Comparison of ENCODE assay signal across 9 cellular contexts in the genomic region with DNA sequence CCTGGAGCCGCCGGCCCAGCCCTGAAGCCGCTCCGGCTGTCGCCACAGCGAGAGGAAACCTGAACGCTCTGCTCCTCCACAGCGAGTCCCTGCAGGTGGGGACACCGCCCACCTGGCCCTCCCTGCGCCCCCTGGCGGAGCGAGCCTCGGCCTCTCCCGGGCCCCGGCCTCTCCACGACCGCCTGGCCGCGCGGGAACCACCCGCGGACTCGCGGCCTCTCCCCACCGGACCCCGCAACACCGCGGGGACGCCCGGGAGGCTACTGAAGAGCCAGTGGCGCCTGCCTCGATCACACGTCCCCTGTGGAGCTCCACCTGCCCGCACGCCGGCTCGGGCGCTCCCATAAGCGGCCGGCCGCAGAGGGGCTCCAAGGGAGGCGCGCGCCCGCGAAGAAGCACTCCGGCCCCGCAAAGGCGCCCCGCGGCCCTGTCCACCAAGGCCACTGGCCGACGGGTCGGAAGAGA.
DNase-seq lines count a peak whose midpoint lies in the region; ATAC-seq and TF ChIP-seq lines count a peak whose summit lies in the region.
"Had no signal": no experiment of that assay in that cellular context is flagged by ENCODE, and none has a peak within 500 bp of the region (broad histone marks: within the 10 kb centered on the region; RNA-seq: fewer than 3 reads in every experiment).

No MANE protein-coding gene starts in this region.

- peak overlapping the region; percentile 89 for H3K18ac ChIP-seq in neuronal stem cell (ENCODE audit: low read length)

- peak; percentile 82 for DNase-seq in NCI-H526 treated with DMSO at 0.1 percent for 48 hours (lab: John Stamatoyannopoulos, UW)
- DNase-seq in activated T-cell treated with anti-CD3 and anti-CD28 coated beads for 48 hours (ENCODE audit: low read depth), result peak; percentile 81
- DNase-seq in esophagus squamous epithelium (lab: John Stamatoyannopoulos, UW), result no peak
- peak; percentile 58 for DNase-seq in neuronal stem cell (ENCODE audit: low spot score)
- DNase-seq in suprapubic skin (ENCODE audit: low spot score in 2 of 2), result peak in 1 of 2 donors; percentile 70
- no peak for DNase-seq in putamen (ENCODE audit: low spot score)

- no peak overlapping the region for H2BK5ac ChIP-seq in neuronal stem cell (ENCODE audit: low read length)

- H2AFZ ChIP-seq in neuronal stem cell (ENCODE audit: low read length), result peak overlapping the region; percentile 90

- no peak overlapping the region for H3K14ac ChIP-seq in neuronal stem cell (ENCODE audit: low read length)

- H3K36me3 ChIP-seq in esophagus squamous epithelium (no peaks in the 10 kb centered on the region), neuronal stem cell (replicated peaks in 1 of 2; ENCODE audit: control insufficient read depth in 2 of 2, insufficient read depth in 2 of 2, low read length in 2 of 2) (no peaks in the 10 kb centered on the region), suprapubic skin (no peaks in the 10 kb centered on the region)

- no peak overlapping the region for H3K4ac ChIP-seq in neuronal stem cell (ENCODE audit: low read length)

- H2BK12ac ChIP-seq in neuronal stem cell (ENCODE audit: low read length), result peak overlapping the region; percentile 90

- peak overlapping the region; percentile 93 for H3K23ac ChIP-seq in neuronal stem cell (ENCODE audit: low read depth, low read length, poor library complexity)

- TF ChIP-seq EP300 in suprapubic skin (IDR thresholded peaks at IDR 0.05), result no peak

- H3K9me3 ChIP-seq in esophagus squamous epithelium, result no peaks in the 10 kb centered on the region
- no peaks in the 10 kb centered on the region for H3K9me3 ChIP-seq in neuronal stem cell (replicated peaks in 1 of 2; ENCODE audit: control insufficient read depth in 2 of 2, insufficient read depth in 1 of 2, low read depth in 1 of 2, low read length in 2 of 2)
- no peaks in the 10 kb centered on the region for H3K9me3 ChIP-seq in suprapubic skin

- TF ChIP-seq POLR2A in esophagus squamous epithelium (IDR thresholded peaks at IDR 0.05), result no peak
- TF ChIP-seq POLR2A in suprapubic skin (IDR thresholded peaks at IDR 0.05), result no peak

- no peak overlapping the region for H2AK5ac ChIP-seq in neuronal stem cell (ENCODE audit: low read depth, low read length)

- H3K27me3 ChIP-seq in esophagus squamous epithelium (peaks cover 0 to 50% (median 0%) of the 10 kb centered on the region in 4 donors), neuronal stem cell (ENCODE audit: control insufficient read depth in 3 of 3, insufficient read depth in 3 of 3, low read depth in 1 of 3, low read length in 3 of 3) (peaks cover 0 to 25% (median 7%) of the 10 kb centered on the region in 3 experiments), suprapubic skin (peaks cover 31% of the 10 kb centered on the region)

- 0 to 11% methylated on average over 3 to 16 of the region's 54 CpGs for WGBS in esophagus squamous epithelium, 2 donors
- no CpG with 5 or more reads among the region's 54 CpGs for WGBS in neuronal stem cell (ENCODE audit: extremely low coverage in 2 of 2, insufficient read length in 2 of 2, insufficient replicate concordance in 1 of 2), 2 donors
- 7% methylated on average over 16 of the region's 54 CpGs for WGBS in suprapubic skin

- no peak overlapping the region for H2BK120ac ChIP-seq in neuronal stem cell (ENCODE audit: low read depth, low read length)

- H4K91ac ChIP-seq in neuronal stem cell (ENCODE audit: low read depth, low read length, poor library complexity), result no peak overlapping the region

- TF ChIP-seq CTCF in esophagus squamous epithelium (IDR thresholded peaks at IDR 0.05), result peak; percentile 68 to 80 (median 77)
- TF ChIP-seq CTCF in suprapubic skin (IDR thresholded peaks at IDR 0.05), result peak; percentile 37 to 76

- H3K4me1 ChIP-seq in esophagus squamous epithelium, result peaks cover 6 to 22% (median 10%) of the 10 kb centered on the region in 3 donors
- peaks cover 0 to 7% of the 10 kb centered on the region in 2 donors for H3K4me1 ChIP-seq in neuronal stem cell (ENCODE audit: control insufficient read depth in 2 of 2, insufficient read depth in 1 of 2, low read depth in 1 of 2, low read length in 2 of 2)
- H3K4me1 ChIP-seq in suprapubic skin, result peaks cover 8% of the 10 kb centered on the region

- H3K9ac ChIP-seq in neuronal stem cell (ENCODE audit: low read depth, low read length, poor library complexity), result peak overlapping the region; percentile 84

- ATAC-seq in GM18498 (IDR thresholded peaks at IDR 0.05; ENCODE audit: unreplicated experiment) (peak; percentile 66), GM19328 (IDR thresholded peaks at IDR 0.05; ENCODE audit: unreplicated experiment) (no peak)

- peak overlapping the region; percentile 77 for H3K4me2 ChIP-seq in neuronal stem cell (ENCODE audit: insufficient read depth, low read length, poor library complexity, severe bottlenecking)

- H3K4me3 ChIP-seq in esophagus squamous epithelium (peak overlapping the region; percentile 13 to 58 (median 26)), neuronal stem cell (ENCODE audit: low read length in 2 of 2) (peak overlapping the region; percentile 23 to 81), suprapubic skin (peak overlapping the region; percentile 41)
- H3K4me3 ChIP-seq: SK-N-MC had no signal

- intact Hi-C loops in esophagus squamous epithelium (cut with DNase I), result loop anchor here (10.0 kb wide), 1 partner anchor 106 kb away; no protein-coding TSS in a partner anchor

- peak overlapping the region; percentile 89 for H2BK15ac ChIP-seq in neuronal stem cell (ENCODE audit: low read length)

- H3K79me1 ChIP-seq in neuronal stem cell (ENCODE audit: low read depth, low read length), result no peaks in the 10 kb centered on the region

- H3K27ac ChIP-seq in esophagus squamous epithelium (no peak overlapping the region), neuronal stem cell (replicated peaks; ENCODE audit: low read length) (no peak overlapping the region), suprapubic skin (no peak overlapping the region)
- H3K27ac ChIP-seq: SK-N-MC had no signal

- H4K8ac ChIP-seq in neuronal stem cell (ENCODE audit: low read depth, low read length), result no peak overlapping the region

Comparison
In these comparisons a context has a peak if more than half of its experiments do, and no peak if none do; other contexts are left out.
1. DNase-seq: peak in NCI-H526 treated with DMSO at 0.1 percent for 48 hours (single experiment), activated T-cell treated with anti-CD3 and anti-CD28 coated beads for 48 hours (single experiment) and neuronal stem cell (single experiment); none in esophagus squamous epithelium (single experiment) and putamen (single experiment).
2. Peak in every context shown above with its lines, with median percentiles within 50 percentile points of each other: H3K4me3 ChIP-seq.